8 cellular contexts compared by ENCODE assay signal in the genomic region with DNA sequence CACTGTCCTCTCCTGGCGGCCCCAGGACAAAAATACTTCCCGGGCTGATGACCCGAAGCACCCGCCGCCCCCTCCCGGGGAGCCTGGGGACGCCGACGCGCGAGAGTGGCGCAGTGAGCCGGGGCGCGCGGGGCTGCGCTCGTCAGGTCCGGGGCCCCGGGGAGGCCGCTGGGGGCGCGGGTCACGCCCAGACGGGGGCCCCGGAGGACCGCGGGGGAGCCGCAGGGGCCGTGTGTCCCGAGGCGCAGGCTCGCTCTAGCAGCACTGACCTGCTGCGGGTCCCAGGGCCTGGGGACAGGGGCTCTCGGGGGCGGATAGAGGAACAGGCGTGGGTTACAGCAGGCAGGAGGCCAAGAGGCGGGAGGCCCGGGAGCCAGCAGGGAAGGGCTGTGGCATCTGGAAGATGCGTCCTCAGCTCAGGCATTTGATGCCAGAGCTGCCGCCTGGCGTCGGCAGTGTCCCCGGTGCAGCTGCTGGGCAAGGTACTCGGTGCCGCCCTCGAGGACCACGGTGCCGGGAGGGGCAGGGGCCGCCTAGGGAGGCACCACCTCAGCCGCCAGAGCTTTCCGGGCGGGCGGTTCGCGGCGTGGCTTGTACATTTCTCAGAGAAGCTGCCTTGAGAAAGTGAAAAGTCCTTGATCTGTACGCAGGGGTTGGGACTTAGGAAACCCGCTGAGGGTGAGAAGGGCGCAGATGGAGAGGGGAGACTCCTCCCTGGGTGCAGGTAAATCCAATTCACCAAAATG. TPM values are rescaled to one million over a fixed set of nuclear protein-coding genes. Genes with fewer than 3 reads are reported as not detected.
A peak's percentile ranks its signal among the peaks of the same experiment; 100 is the strongest.
DNase-seq lines count a peak whose midpoint lies in the region; ATAC-seq, FAIRE-seq and TF ChIP-seq lines count a peak whose summit lies in the region.

No MANE protein-coding gene starts in this region.

- H3K4me1 ChIP-seq in CD4-positive, CD25-positive, alpha-beta regulatory T cell (ENCODE audit: control insufficient read depth, insufficient read depth, low read length, poor library complexity, severe bottlenecking), result peaks cover 16% of the 10 kb centered on the region
- H3K4me1 ChIP-seq in HUES6 (ENCODE audit: control insufficient read depth, insufficient read depth, low read length) (peaks cover 68% of the 10 kb centered on the region), endothelial cell of umbilical vein (ENCODE audit: control insufficient read depth, extremely low read depth, insufficient read depth, low read length) (peaks cover 8% of the 10 kb centered on the region), mucosa of stomach (ENCODE audit: control insufficient read depth, insufficient read depth, low read length) (peaks cover 22% of the 10 kb centered on the region), urinary bladder (ENCODE audit: insufficient read depth) (no peaks in the 10 kb centered on the region), MM.1S (ENCODE audit: low read length) (no peaks in the 10 kb centered on the region)

- H3K4me3 Mint-ChIP-seq in CD4-positive, CD25-positive, alpha-beta regulatory T cell, result peak overlapping the region in 2 of 4 donors; percentile 65 to 75

- peaks cover 0 to 2% (median 0%) of the 10 kb centered on the region in 7 donors for H3K9me3 Mint-ChIP-seq in CD4-positive, CD25-positive, alpha-beta regulatory T cell

- ATAC-seq in CD4-positive, CD25-positive, alpha-beta regulatory T cell (ENCODE audit: low read depth in 2 of 2), result peak; percentile 38 to 40

- H3K27ac Mint-ChIP-seq in CD4-positive, CD25-positive, alpha-beta regulatory T cell, result no peak overlapping the region

- no peak for FAIRE-seq in endothelial cell of umbilical vein (lab: Jason Lieb, UNC)

- no peak for TF ChIP-seq CTCF in WERI-Rb-1 (IDR thresholded peaks at IDR 0.05; ENCODE audit: low read depth, low read length)
- no peak for TF ChIP-seq CTCF in endothelial cell of umbilical vein (IDR thresholded peaks at IDR 0.05; ENCODE audit: extremely low read depth in 1 of 2, insufficient read depth in 1 of 2, low read depth in 1 of 2, low read length in 2 of 2)
- no peak for TF ChIP-seq CTCF in MM.1S (IDR thresholded peaks at IDR 0.05; ENCODE audit: low read length)

- no peaks in the 10 kb centered on the region for H3K36me3 Mint-ChIP-seq in CD4-positive, CD25-positive, alpha-beta regulatory T cell

- dilution Hi-C loops in endothelial cell of umbilical vein (cut with MboI; ENCODE audit: extremely low pct_ligation_motif_present, low sequenced_read_pairs), result loop anchor here (25.0 kb wide), 1 partner anchor 307 kb away; no protein-coding TSS in a partner anchor

- POLR2A ChIA-PET in endothelial cell of umbilical vein (lab: Charles Lee), result no interaction called here

- peaks cover 4 to 24% (median 11%) of the 10 kb centered on the region in 4 donors for H3K4me1 Mint-ChIP-seq in CD4-positive, CD25-positive, alpha-beta regulatory T cell

- no peak overlapping the region for H3K27ac ChIP-seq in CD4-positive, CD25-positive, alpha-beta regulatory T cell (ENCODE audit: insufficient read depth, low read length, poor library complexity, severe bottlenecking)
- H3K27ac ChIP-seq in HUES6 (ENCODE audit: low read depth, low read length) (no peak overlapping the region), WERI-Rb-1 (no peak overlapping the region), endothelial cell of umbilical vein (ENCODE audit: insufficient read depth, low read depth, low read length) (no peak overlapping the region), urinary bladder (ENCODE audit: low read depth) (no peak overlapping the region), MM.1S (ENCODE audit: low read length) (no peak overlapping the region)

- intact Hi-C loops in endothelial cell of umbilical vein (cut with micrococcal nuclease), result loop anchor here (5.0 kb wide), 1 partner anchor 952 kb away; no protein-coding TSS in a partner anchor

- H2AFZ ChIP-seq in endothelial cell of umbilical vein (ENCODE audit: low read depth, low read length), result no peak overlapping the region
- no peak overlapping the region for H2AFZ ChIP-seq in MM.1S (ENCODE audit: low read length)

- peaks cover 83% of the 10 kb centered on the region for H3K27me3 Mint-ChIP-seq in CD4-positive, CD25-positive, alpha-beta regulatory T cell

- H3K4me3 ChIP-seq in CD4-positive, CD25-positive, alpha-beta regulatory T cell (ENCODE audit: low read depth, low read length), result no peak overlapping the region
- peak overlapping the region; percentile 65 for H3K4me3 ChIP-seq in HUES6 (ENCODE audit: low read depth, low read length)
- H3K4me3 ChIP-seq in WERI-Rb-1 (ENCODE audit: low read depth, low read length), result peak overlapping the region; percentile 57
- H3K4me3 ChIP-seq in endothelial cell of umbilical vein (replicated peaks in 1 of 3; ENCODE audit: insufficient read depth in 1 of 3, low read depth in 1 of 3, low read length in 3 of 3), result peak overlapping the region in 1 of 3 experiments; percentile 8
- peak overlapping the region; percentile 27 for H3K4me3 ChIP-seq in mucosa of stomach (ENCODE audit: low read length)
- H3K4me3 ChIP-seq in urinary bladder (ENCODE audit: low read depth, low read length), result peak overlapping the region; percentile 52
- H3K4me3 ChIP-seq in MM.1S (ENCODE audit: low read length), result no peak overlapping the region

- no peaks in the 10 kb centered on the region for H3K9me2 ChIP-seq in MM.1S (replicated peaks; ENCODE audit: insufficient read depth, low read length)

- H3K9me3 ChIP-seq in CD4-positive, CD25-positive, alpha-beta regulatory T cell (ENCODE audit: control insufficient read depth in 2 of 2, low read length in 2 of 2), result no peaks in the 10 kb centered on the region
- H3K9me3 ChIP-seq in HUES6 (ENCODE audit: control insufficient read depth, insufficient read depth, low read depth, low read length), result no peaks in the 10 kb centered on the region
- no peaks in the 10 kb centered on the region for H3K9me3 ChIP-seq in WERI-Rb-1 (ENCODE audit: severe bottlenecking)
- no peaks in the 10 kb centered on the region for H3K9me3 ChIP-seq in endothelial cell of umbilical vein (replicated peaks; ENCODE audit: control insufficient read depth, insufficient read depth, low read length)
- no peaks in the 10 kb centered on the region for H3K9me3 ChIP-seq in mucosa of stomach (ENCODE audit: control insufficient read depth, low read length)
- no peaks in the 10 kb centered on the region for H3K9me3 ChIP-seq in MM.1S (replicated peaks; ENCODE audit: insufficient read depth, low read length)

- H3K9ac ChIP-seq in HUES6 (ENCODE audit: low read length) (peak overlapping the region; percentile 51), endothelial cell of umbilical vein (replicated peaks; ENCODE audit: extremely low read depth, insufficient read depth, low read length) (no peak overlapping the region), mucosa of stomach (ENCODE audit: low read length) (peak overlapping the region; percentile 61), MM.1S (ENCODE audit: low read length) (no peak overlapping the region)

- peak in 1 of 3 donors; percentile 27 for DNase-seq in CD4-positive, CD25-positive, alpha-beta regulatory T cell
- DNase-seq in WERI-Rb-1 (no peak), endothelial cell of umbilical vein (ENCODE audit: low read depth, low spot score) (no peak), MM.1S (no peak)
- DNase-seq in activated CD4-positive, CD25-positive, alpha-beta regulatory T cell (lab: John Stamatoyannopoulos, UW), result no peak

- H3K36me3 ChIP-seq in CD4-positive, CD25-positive, alpha-beta regulatory T cell (ENCODE audit: control insufficient read depth, insufficient read depth, low read length), result no peaks in the 10 kb centered on the region
- no peaks in the 10 kb centered on the region for H3K36me3 ChIP-seq in HUES6 (ENCODE audit: control insufficient read depth, insufficient read depth, low read length)
- no peaks in the 10 kb centered on the region for H3K36me3 ChIP-seq in WERI-Rb-1
- no peaks in the 10 kb centered on the region for H3K36me3 ChIP-seq in endothelial cell of umbilical vein (ENCODE audit: control insufficient read depth in 2 of 2, extremely low read depth in 1 of 2, insufficient read depth in 2 of 2, low read length in 2 of 2)
- no peaks in the 10 kb centered on the region for H3K36me3 ChIP-seq in mucosa of stomach (ENCODE audit: control insufficient read depth, insufficient read depth, low read length)
- no peaks in the 10 kb centered on the region for H3K36me3 ChIP-seq in urinary bladder (ENCODE audit: insufficient read depth)
- peaks cover 1% of the 10 kb centered on the region for H3K36me3 ChIP-seq in MM.1S (replicated peaks; ENCODE audit: insufficient read depth, low read length)

- WGBS in urinary bladder, result 3% methylated on average over 60 of the region's 60 CpGs

- CTCF ChIA-PET in endothelial cell of umbilical vein (lab: Charles Lee), result interaction anchor here (0.8 to 1.5 kb wide), 5 partner anchors 19 to 512 kb away, joined by 3 to 12 read pairs (median 3); no protein-coding TSS in a partner anchor

- no peaks in the 10 kb centered on the region for H3K79me2 ChIP-seq in endothelial cell of umbilical vein (ENCODE audit: control insufficient read depth, insufficient read depth, low read length)
- peaks cover 24% of the 10 kb centered on the region for H3K79me2 ChIP-seq in MM.1S (ENCODE audit: low read length)

- H3K27me3 ChIP-seq in CD4-positive, CD25-positive, alpha-beta regulatory T cell (ENCODE audit: control insufficient read depth, insufficient read depth, low read length), result peaks cover 27% of the 10 kb centered on the region
- H3K27me3 ChIP-seq in HUES6 (ENCODE audit: control insufficient read depth, insufficient read depth, low read length) (peaks cover 62% of the 10 kb centered on the region), WERI-Rb-1 (ENCODE audit: insufficient read depth, low read depth, severe bottlenecking) (no peaks in the 10 kb centered on the region), endothelial cell of umbilical vein (ENCODE audit: control insufficient read depth in 2 of 2, insufficient read depth in 2 of 2, low read length in 2 of 2) (peaks cover 45 to 53% of the 10 kb centered on the region in 2 experiments), mucosa of stomach (ENCODE audit: control insufficient read depth, insufficient read depth, low read length) (peaks cover 44% of the 10 kb centered on the region), MM.1S (replicated peaks; ENCODE audit: insufficient read depth, low read length) (no peaks in the 10 kb centered on the region)

- BruUV-seq in endothelial cell of umbilical vein (replicated peaks; lab: Mats Ljungman, UMichigan), result no TSS peak

- 0 out of 2 replicates have a peak, but pooled peaks cover 2% of the 10 kb centered on the region for H3F3A ChIP-seq in MM.1S (ENCODE audit: insufficient read depth, low read length)

- no peaks in the 10 kb centered on the region for H3K9me1 ChIP-seq in endothelial cell of umbilical vein (replicated peaks; ENCODE audit: control insufficient read depth, extremely low read depth, insufficient read depth, low read length)

- H4K20me1 ChIP-seq in endothelial cell of umbilical vein (replicated peaks; ENCODE audit: control insufficient read depth, extremely low read depth, insufficient read depth, low read length), result no peaks in the 10 kb centered on the region
- no peaks in the 10 kb centered on the region for H4K20me1 ChIP-seq in MM.1S (ENCODE audit: insufficient read depth, low read length)

- TF ChIP-seq POLR2A in endothelial cell of umbilical vein (IDR thresholded peaks at IDR 0.05; ENCODE audit: low read depth, low read length), result no peak

- peak overlapping the region; percentile 28 for H3K4me2 ChIP-seq in endothelial cell of umbilical vein (ENCODE audit: insufficient read depth, low read length)
- H3K4me2 ChIP-seq in MM.1S (ENCODE audit: low read depth, low read length), result no peak overlapping the region

RNA-seq across cellular contexts. Expression of a gene that starts 1.2 kb away (rescaled TPM):
- total RNA-seq in CD4-positive, CD25-positive, alpha-beta regulatory T cell, result not detected
- not detected for polyA plus RNA-seq in CD4-positive, CD25-positive, alpha-beta regulatory T cell
- total RNA-seq in endothelial cell of umbilical vein (not detected in 2 replicates), urinary bladder (9.8 TPM)
- polyA plus RNA-seq in endothelial cell of umbilical vein (0.18 TPM in 1 of 2 replicates, not detected in the other), urinary bladder (25.4 TPM)
- polyA plus RNA-seq in endothelial cell of umbilical vein (2011; cell fraction: cytosol; rRNA removed), result 0.04 TPM in 1 of 2 replicates, not detected in the other
- 0.07 TPM in 1 of 2 replicates, not detected in the other for polyA plus RNA-seq in endothelial cell of umbilical vein (2011; cell fraction: nucleus; rRNA removed)
- polyA plus RNA-seq in endothelial cell of umbilical vein (2012), result not detected in 2 replicates
- 0.19 TPM in 1 of 2 replicates, not detected in the other for polyA minus RNA-seq in endothelial cell of umbilical vein
- not detected for polyA minus RNA-seq in endothelial cell of umbilical vein (2011; cell fraction: cytosol; rRNA and poly(A)+ RNA removed)
- polyA minus RNA-seq in endothelial cell of umbilical vein (2011; cell fraction: nucleus; rRNA and poly(A)+ RNA removed), result not detected in 2 replicates

RNA-seq across cellular contexts. Expression of a gene that starts 35.9 kb away (rescaled TPM):
- 26.0 TPM for total RNA-seq in CD4-positive, CD25-positive, alpha-beta regulatory T cell
- polyA plus RNA-seq in CD4-positive, CD25-positive, alpha-beta regulatory T cell, result 10 to 100 TPM; 18.5 to 24.3 (median 23.7) TPM
- 10.2 and 11.3 TPM in 2 replicates for total RNA-seq in endothelial cell of umbilical vein
- 15.7 and 16.8 TPM in 2 replicates for polyA plus RNA-seq in endothelial cell of umbilical vein
- polyA plus RNA-seq in endothelial cell of umbilical vein (2011; cell fraction: cytosol; rRNA removed), result 8.2 and 10.6 TPM in 2 replicates
- polyA plus RNA-seq in endothelial cell of umbilical vein (2011; cell fraction: nucleus; rRNA removed), result 3.0 and 4.9 TPM in 2 replicates
- 4.8 and 4.9 TPM in 2 replicates for polyA plus RNA-seq in endothelial cell of umbilical vein (2012)
- 12.4 and 13.3 TPM in 2 replicates for polyA minus RNA-seq in endothelial cell of umbilical vein
- polyA minus RNA-seq in endothelial cell of umbilical vein (2011; cell fraction: cytosol; rRNA and poly(A)+ RNA removed), result 12.1 TPM
- polyA minus RNA-seq in endothelial cell of umbilical vein (2011; cell fraction: nucleus; rRNA and poly(A)+ RNA removed), result 4.7 and 5.1 TPM in 2 replicates
- total RNA-seq in urinary bladder, result 7.0 TPM
- 11.1 TPM for polyA plus RNA-seq in urinary bladder

Comparison
In these comparisons a context has a peak if more than half of its experiments do, and no peak if none do; other contexts are left out.
1. H3K4me3 ChIP-seq: peak in HUES6 (single experiment), WERI-Rb-1 (single experiment), mucosa of stomach (single experiment) and urinary bladder (single experiment); none in CD4-positive, CD25-positive, alpha-beta regulatory T cell (single experiment) and MM.1S (single experiment).
2. H3K9ac ChIP-seq: peak in HUES6 (single experiment) and mucosa of stomach (single experiment); none in endothelial cell of umbilical vein (single experiment) and MM.1S (single experiment).